In the genomic region with DNA sequence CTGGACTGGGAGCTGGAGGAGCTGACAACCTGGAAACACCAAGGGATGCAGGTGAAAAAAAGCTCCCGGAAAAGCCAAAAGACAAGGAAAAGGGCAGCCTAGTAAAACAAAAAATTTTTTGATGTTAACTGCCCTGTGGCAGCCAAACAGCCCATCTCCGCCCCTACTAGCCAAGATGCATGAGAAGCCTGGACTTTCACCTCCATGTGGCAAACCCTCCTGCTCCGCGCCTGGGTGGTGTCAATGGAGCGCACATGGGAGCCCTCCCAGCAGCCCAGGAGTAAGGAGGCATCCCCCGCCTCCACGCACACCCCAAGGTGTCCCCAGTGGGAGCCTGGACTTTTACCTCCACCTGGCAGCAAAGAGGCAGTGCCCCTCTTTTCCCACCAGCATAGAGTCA, we compare ENCODE assay signal across 1 cellular context.
TF ChIP-seq lines count a peak whose summit lies in the region.

No MANE protein-coding gene starts in this region.

TF ChIP-seq in HepG2, 621 proteins besides CTCF, POLR2A, EP300 and RAD21:
- peak; percentile 23; the same call in 1 of the 2 replicates for TF ChIP-seq MAX (IDR thresholded peaks at IDR 0.05)
- no peak for TF ChIP-seq ATF1 (CRISPR knock-in tag; IDR thresholded peaks at IDR 0.05)
- TF ChIP-seq HNF4A (CRISPR knock-in tag; IDR thresholded peaks at IDR 0.05): peak; percentile 61
- no peak for TF ChIP-seq NCOA5 (CRISPR knock-in tag; IDR thresholded peaks at IDR 0.05)
- TF ChIP-seq AGO1 (IDR thresholded peaks at IDR 0.05; ENCODE audit: low read depth, low read length, poor library complexity, severe bottlenecking): no peak
- peak; percentile 45; the same call in 1 of the 2 replicates for TF ChIP-seq MYC (CRISPR knock-in tag; IDR thresholded peaks at IDR 0.05; ENCODE audit: borderline replicate concordance)
